Comparison of ENCODE assay signal across 22 cellular contexts in the genomic region with DNA sequence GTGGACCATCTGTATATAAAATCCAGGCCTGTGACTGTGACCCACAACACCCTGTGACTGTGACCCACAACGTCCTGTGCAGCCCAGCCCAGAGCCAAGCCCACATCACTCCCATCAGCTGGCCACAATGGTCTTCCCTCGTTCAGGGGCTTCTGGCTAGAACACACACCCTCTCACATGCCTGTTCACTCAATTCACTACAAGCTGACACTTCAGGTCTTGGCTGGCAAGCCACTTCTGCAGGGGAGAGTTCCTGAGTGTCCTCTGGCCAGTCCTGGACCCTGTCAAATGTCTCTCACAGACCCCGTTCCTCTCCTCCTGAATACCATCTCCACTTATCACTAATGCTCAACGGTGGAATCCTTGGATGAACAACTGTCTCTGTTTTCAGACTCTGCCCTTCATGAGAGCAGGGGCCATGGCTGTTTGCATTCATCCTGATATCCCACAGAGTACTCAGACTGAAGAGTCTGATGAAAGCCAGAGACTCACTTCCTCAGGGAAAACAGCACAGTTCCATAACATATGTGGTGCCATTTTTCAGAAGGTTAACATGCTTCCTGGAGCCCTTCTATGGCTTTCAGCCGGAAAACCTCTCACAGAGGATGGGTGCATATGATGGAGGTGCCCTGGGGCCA. TPM values are rescaled to one million over a fixed set of nuclear protein-coding genes. Genes with fewer than 3 reads are reported as not detected.
DNase-seq lines count a peak whose midpoint lies in the region; ATAC-seq and TF ChIP-seq lines count a peak whose summit lies in the region.
"Had no signal": no experiment of that assay in that cellular context is flagged by ENCODE, and none has a peak within 500 bp of the region (broad histone marks: within the 10 kb centered on the region; RNA-seq: fewer than 3 reads in every experiment).

No MANE protein-coding gene starts in this region.

- H3K36me3 ChIP-seq in left ventricle myocardium inferior (peaks cover 93% of the 10 kb centered on the region), adrenal gland (replicated peaks in 1 of 2) (peaks cover 0 to 71% of the 10 kb centered on the region in 2 donors), thoracic aorta (peaks cover 60% of the 10 kb centered on the region)

- peaks cover 41% of the 10 kb centered on the region for H3K4me1 ChIP-seq in left ventricle myocardium inferior
- peaks cover 36 to 51% of the 10 kb centered on the region in 2 donors for H3K4me1 ChIP-seq in adrenal gland (replicated peaks in 1 of 2)
- H3K4me1 ChIP-seq in thoracic aorta (ENCODE audit: control insufficient read depth in 1 of 2, low read depth in 2 of 2), result peaks cover 3 to 18% of the 10 kb centered on the region in 2 donors
- H3K4me1 ChIP-seq: prostate gland had no signal

- no peaks in the 10 kb centered on the region for H3K27me3 Mint-ChIP-seq in naive B cell
- H3K27me3 Mint-ChIP-seq: CD4-positive, CD25-positive, alpha-beta regulatory T cell had no signal

- no peak for DNase-seq in left ventricle myocardium inferior
- DNase-seq in cardiac septum (ENCODE audit: low spot score), result no peak
- peak in 2 of 7 donors; percentile 12 to 13 for DNase-seq in adrenal gland
- DNase-seq in naive B cell, result no peak
- DNase-seq in thoracic aorta (ENCODE audit: low spot score), result no peak
- no peak for DNase-seq in GM19240 (ENCODE audit: insufficient read length, low spot score)
- DNase-seq in NCI-H146 treated with DMSO at 0.1 percent for 48 hours (lab: John Stamatoyannopoulos, UW; ENCODE audit: unreplicated experiment), result no peak
- DNase-seq: activated CD4-positive, alpha-beta T cell treated with anti-CD3 and anti-CD28 coated beads, Interleukin-2, amount 50 U/mL, for 4 hours; CD4-positive, CD25-positive, alpha-beta regulatory T cell; DMS79 treated with DMSO at 0.1 percent for 48 hours; immature natural killer cell; mammary epithelial cell; NCI-H1417; NCI-H2171; NCI-H748 treated with DMSO at 0.1 percent for 48 hours; SIG-M5; stimulated activated CD4-positive, alpha-beta T cell treated with anti-CD3 and anti-CD28 coated beads, Interleukin-2, amount 100 ng/mL, for 48 hours had no signal

- no peak for TF ChIP-seq POLR2A in adrenal gland (IDR thresholded peaks at IDR 0.05)

- ATAC-seq in naive B cell (ENCODE audit: low read depth in 2 of 2) (no peak), thoracic aorta (ENCODE audit: insufficient number of reproducible peaks, low FRiP score, low read depth) (no peak), GM18498 (IDR thresholded peaks at IDR 0.05; ENCODE audit: unreplicated experiment) (no peak)

- no peak for TF ChIP-seq CTCF in left ventricle myocardium inferior (IDR thresholded peaks at IDR 0.05; ENCODE audit: borderline replicate concordance)
- TF ChIP-seq CTCF in adrenal gland (IDR thresholded peaks at IDR 0.05), result no peak
- no peak for TF ChIP-seq CTCF in thoracic aorta (IDR thresholded peaks at IDR 0.05)

- H3K4me1 Mint-ChIP-seq in naive B cell, result peaks cover 0 to 9% (median 4%) of the 10 kb centered on the region in 3 donors
- H3K4me1 Mint-ChIP-seq: endodermal cell had no signal

- H3K9me3 Mint-ChIP-seq in naive B cell, result no peaks in the 10 kb centered on the region
- H3K9me3 Mint-ChIP-seq: endodermal cell, immature natural killer cell had no signal

- H3K27me3 ChIP-seq in left ventricle myocardium inferior (ENCODE audit: low read depth) (no peaks in the 10 kb centered on the region), adrenal gland (no peaks in the 10 kb centered on the region), thoracic aorta (replicated peaks; ENCODE audit: insufficient read depth) (no peaks in the 10 kb centered on the region)

- peaks cover 4 to 47% of the 10 kb centered on the region in 2 donors for H3K36me3 Mint-ChIP-seq in naive B cell

- 64 to 73% (median 66%) methylated on average over 5 of the region's 5 CpGs for WGBS in adrenal gland, 4 donors

- H3K27ac Mint-ChIP-seq in naive B cell, result peak overlapping the region in 4 of 6 donors; percentile 5 to 80 (median 49)
- H3K27ac Mint-ChIP-seq: endodermal cell had no signal

- H3K4me3 Mint-ChIP-seq in naive B cell, result no peak overlapping the region
- H3K4me3 Mint-ChIP-seq: CD4-positive, CD25-positive, alpha-beta regulatory T cell; endodermal cell; immature natural killer cell had no signal

- intact Hi-C loops in left ventricle myocardium inferior (cut with micrococcal nuclease), result no loop called here
- intact Hi-C loops in cardiac septum (cut with DNase I), result no loop called here
- intact Hi-C loops in adrenal gland (cut with DNase I), result no loop called here

- H3K4me3 ChIP-seq in left ventricle myocardium inferior, result no peak overlapping the region
- no peak overlapping the region for H3K4me3 ChIP-seq in adrenal gland
- no peak overlapping the region for H3K4me3 ChIP-seq in thoracic aorta
- H3K4me3 ChIP-seq: prostate gland, skin epidermis had no signal

- H3K9me3 ChIP-seq in left ventricle myocardium inferior (replicated peaks) (no peaks in the 10 kb centered on the region), adrenal gland (replicated peaks in 1 of 3) (no peaks in the 10 kb centered on the region), thoracic aorta (no peaks in the 10 kb centered on the region)
- H3K9me3 ChIP-seq: prostate gland had no signal

- H3K27ac ChIP-seq in left ventricle myocardium inferior (replicated peaks), result peak overlapping the region; percentile 66
- H3K27ac ChIP-seq in adrenal gland, result peak overlapping the region in 4 of 5 donors; percentile 19 to 83 (median 51)
- H3K27ac ChIP-seq in thoracic aorta, result peak overlapping the region; percentile 2 to 19
- H3K27ac ChIP-seq: prostate gland, VCaP had no signal

RNA-seq across cellular contexts. Expression of gene MYH7B, which starts 56.0 kb away (rescaled TPM):
- total RNA-seq in left ventricle myocardium inferior (253 TPM), cardiac septum (238 TPM), adrenal gland (1 to 10 TPM in 1 of 8 donors, under 1 TPM in 6, not detected in 1; 0.07 to 1.1 (median 0.43) TPM), thoracic aorta (under 1 TPM; 0.14 to 0.27 TPM)
- polyA plus RNA-seq in adrenal gland (1 to 10 TPM in 2 of 3 donors, under 1 TPM in 1; 0.11 to 9.6 (median 9.6) TPM), naive B cell (ENCODE audit: low read depth in 6 of 6) (under 1 TPM in 2 of 6 donors, not detected in 4; 0.24 to 0.84 TPM)
- polyA plus RNA-seq: immature natural killer cell had no signal

RNA-seq across cellular contexts. Expression of gene GSS, which starts 56.1 kb away (rescaled TPM):
- total RNA-seq in left ventricle myocardium inferior (17.2 TPM), cardiac septum (27.5 TPM), adrenal gland (10 to 100 TPM; 52.4 to 99.3 (median 78.0) TPM), thoracic aorta (10 to 100 TPM; 36.5 to 40.5 TPM)
- polyA plus RNA-seq in adrenal gland (100 to 1,000 TPM in 2 of 3 donors, 10 to 100 TPM in 1; 61.9 to 120 (median 116) TPM), naive B cell (ENCODE audit: low read depth in 6 of 6) (10 to 100 TPM; 10.5 to 23.8 (median 12.6) TPM)

Comparison
In these comparisons a context has a peak if more than half of its experiments do, and no peak if none do; other contexts are left out.
1. H3K27ac ChIP-seq: peak in every context shown above with its lines; median percentile 66 in left ventricle myocardium inferior; 51 in adrenal gland; 10 in thoracic aorta.
2. RNA of gene MYH7B, which starts 56.0 kb away (total RNA-seq): 253 TPM in left ventricle myocardium inferior (single experiment) and 238 TPM in cardiac septum (single experiment); 0.07 to 1.1 TPM in adrenal gland and 0.14 to 0.27 TPM in thoracic aorta; every median in the first group is over 100 times any median in the second.